In the genomic region with DNA sequence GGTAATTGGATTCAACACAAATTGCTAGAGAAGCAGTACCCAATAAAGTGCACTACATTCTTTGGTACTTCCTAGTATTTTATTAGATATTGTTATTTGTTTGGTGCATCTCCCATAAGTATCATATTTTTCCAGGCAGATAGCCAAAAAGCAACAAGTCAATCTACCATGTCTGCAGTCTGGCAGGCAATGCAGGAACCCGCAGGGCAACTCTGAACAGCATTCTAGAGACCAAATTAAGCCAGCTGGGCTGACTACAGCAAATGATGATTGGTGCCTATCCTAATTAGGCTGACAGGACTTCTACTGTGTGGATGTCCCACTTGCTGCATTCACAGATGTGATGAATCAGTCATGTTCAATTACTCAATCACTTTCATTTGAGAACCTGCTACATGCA, we compare ENCODE assay signal across 15 cellular contexts.
"Had no signal": no experiment of that assay in that cellular context is flagged by ENCODE, and none has a peak within 500 bp of the region (broad histone marks: within the 10 kb centered on the region; RNA-seq: fewer than 3 reads in every experiment).

No MANE protein-coding gene starts in this region.

- H3K4me3 Mint-ChIP-seq: activated naive CD8-positive, alpha-beta T cell treated with anti-CD3 and anti-CD28 coated beads, Interleukin-2, amount 10 ng/mL, durations not matched to agents 7 days and 5 days; brain; naive thymus-derived CD8-positive, alpha-beta T cell; stimulated activated effector memory CD8-positive, alpha-beta T cell treated with anti-CD3 and anti-CD28 coated beads, Interleukin-12 subunit alpha, Interleukin-12 subunit beta, amount 100 ng/mL, for 72 hours had no signal

- H3K27ac ChIP-seq: colonic mucosa, neutrophil, parathyroid adenoma had no signal

- H3K27me3 ChIP-seq: colonic mucosa, neutrophil had no signal

- DNase-seq: activated CD4-positive, CD25-positive, alpha-beta regulatory T cell treated with anti-CD3 and anti-CD28 coated beads, Interleukin-2, amount 50 U/mL, for 72 hours; activated naive CD4-positive, alpha-beta T cell; activated naive CD8-positive, alpha-beta T cell treated with anti-CD3 and anti-CD28 coated beads, Interleukin-2, amount 10 ng/mL, durations not matched to agents 7 days and 5 days; activated T-cell treated with anti-CD3 and anti-CD28 coated beads for 4 hours; central memory CD4-positive, alpha-beta T cell; colonic mucosa; glutamatergic neuron; kidney glomerular epithelial cell; left ventricle myocardium superior; mesenchymal stem cell; naive thymus-derived CD8-positive, alpha-beta T cell had no signal

- H3K4me1 Mint-ChIP-seq: activated naive CD8-positive, alpha-beta T cell treated with anti-CD3 and anti-CD28 coated beads, Interleukin-2, amount 10 ng/mL, durations not matched to agents 7 days and 5 days; stimulated activated effector memory CD8-positive, alpha-beta T cell treated with anti-CD3 and anti-CD28 coated beads, Interleukin-12 subunit alpha, Interleukin-12 subunit beta, amount 100 ng/mL, for 72 hours had no signal

- H3K4me1 ChIP-seq: colonic mucosa, parathyroid adenoma had no signal

- H3K27ac Mint-ChIP-seq: activated naive CD8-positive, alpha-beta T cell treated with anti-CD3 and anti-CD28 coated beads, Interleukin-2, amount 10 ng/mL, durations not matched to agents 7 days and 5 days; brain; naive thymus-derived CD8-positive, alpha-beta T cell; stimulated activated effector memory CD8-positive, alpha-beta T cell treated with anti-CD3 and anti-CD28 coated beads, Interleukin-12 subunit alpha, Interleukin-12 subunit beta, amount 100 ng/mL, for 72 hours had no signal

- ATAC-seq: left ventricle myocardium superior; naive thymus-derived CD8-positive, alpha-beta T cell; stimulated activated effector memory CD8-positive, alpha-beta T cell treated with anti-CD3 and anti-CD28 coated beads, Interleukin-12 subunit alpha, Interleukin-12 subunit beta, amount 100 ng/mL, for 72 hours had no signal

- H3K9me3 Mint-ChIP-seq: naive thymus-derived CD8-positive, alpha-beta T cell; stimulated activated effector memory CD8-positive, alpha-beta T cell treated with anti-CD3 and anti-CD28 coated beads, Interleukin-12 subunit alpha, Interleukin-12 subunit beta, amount 100 ng/mL, for 72 hours had no signal

- H3K36me3 Mint-ChIP-seq: activated naive CD8-positive, alpha-beta T cell treated with anti-CD3 and anti-CD28 coated beads, Interleukin-2, amount 10 ng/mL, durations not matched to agents 7 days and 5 days; brain; naive thymus-derived CD8-positive, alpha-beta T cell; stimulated activated effector memory CD8-positive, alpha-beta T cell treated with anti-CD3 and anti-CD28 coated beads, Interleukin-12 subunit alpha, Interleukin-12 subunit beta, amount 100 ng/mL, for 72 hours had no signal
